30 cellular contexts compared by ENCODE assay signal in genomic region chr9:134239939-134240338, GRCh38.
"Had no signal": no experiment of that assay in that cellular context is flagged by ENCODE, and none has a peak within 500 bp of the region (broad histone marks: within the 10 kb centered on the region; RNA-seq: fewer than 3 reads in every experiment).

No MANE protein-coding gene starts in this region.

- H3K4me1 ChIP-seq: breast epithelium, colonic mucosa had no signal

- H3K27me3 Mint-ChIP-seq: activated CD4-positive, alpha-beta T cell treated with anti-CD3 and anti-CD28 coated beads for 36 hours had no signal

- H3K27ac ChIP-seq: ascending aorta, breast epithelium, cardiac muscle cell, colonic mucosa, epithelial cell of prostate had no signal

- DNase-seq: activated CD4-positive, alpha-beta memory T cell treated with anti-CD3 and anti-CD28 coated beads, Interleukin-2, amount 10 ng/mL, durations not matched to agents 7 days and 5 days; activated CD4-positive, alpha-beta T cell treated with anti-CD3 and anti-CD28 coated beads for 36 hours; activated CD4-positive, alpha-beta T cell treated with anti-CD3 and anti-CD28 coated beads, Interleukin-2, amount 10 ng/mL, durations not matched to agents 7 days and 5 days; activated CD4-positive, alpha-beta T cell treated with anti-CD3 and anti-CD28 coated beads, Interleukin-2, amount 50 U/mL, for 4 hours; activated CD4-positive, CD25-positive, alpha-beta regulatory T cell; activated CD4-positive, CD25-positive, alpha-beta regulatory T cell treated with anti-CD3 and anti-CD28 coated beads, Interleukin-2, amount 50 U/mL, for 72 hours; activated CD8-positive, alpha-beta memory T cell treated with anti-CD3 and anti-CD28 coated beads, Interleukin-2, amount 50 U/mL, for 48 hours; activated gamma-delta T cell; activated naive CD4-positive, alpha-beta T cell; activated naive CD4-positive, alpha-beta T cell treated with anti-CD3 and anti-CD28 coated beads, Interleukin-2, amount 10 ng/mL, durations not matched to agents 7 days and 5 days; activated naive CD8-positive, alpha-beta T cell treated with anti-CD3 and anti-CD28 coated beads, Interleukin-2, amount 10 ng/mL, durations not matched to agents 7 days and 5 days; activated T-cell treated with anti-CD3 and anti-CD28 coated beads for 4 hours; activated T-cell treated with anti-CD3 and anti-CD28 coated beads, Interleukin-2, amount 50 U/mL, for 24 hours; activated T-cell treated with anti-CD3 and anti-CD28 coated beads, Interleukin-2, amount 50 U/mL, for 72 hours; central memory CD4-positive, alpha-beta T cell; cerebellar nuclear complex; colonic mucosa; effector CD8-positive, alpha-beta T cell; foreskin fibroblast; head of caudate nucleus; T-helper 2 cell had no signal

- H3K36me3 Mint-ChIP-seq: activated naive CD4-positive, alpha-beta T cell treated with anti-CD3 and anti-CD28 coated beads, Interleukin-2, amount 10 ng/mL, durations not matched to agents 7 days and 5 days; activated naive CD4-positive, alpha-beta T cell treated with anti-CD3 and anti-CD28 coated beads, Interleukin-2, amount 50 U/mL, for 72 hours; activated naive CD8-positive, alpha-beta T cell treated with anti-CD3 and anti-CD28 coated beads, Interleukin-2, amount 10 ng/mL, durations not matched to agents 7 days and 5 days; brain had no signal

- ATAC-seq: activated CD4-positive, alpha-beta T cell treated with anti-CD3 and anti-CD28 coated beads for 36 hours; activated naive CD4-positive, alpha-beta T cell treated with anti-CD3 and anti-CD28 coated beads, Interleukin-2, amount 50 U/mL, for 72 hours; activated T-cell treated with anti-CD3 and anti-CD28 coated beads, Interleukin-2, amount 50 U/mL, for 72 hours had no signal

- FAIRE-seq: endometrium, endothelial cell of umbilical vein, frontal cortex had no signal

- H3K4me3 Mint-ChIP-seq: activated CD4-positive, alpha-beta memory T cell treated with anti-CD3 and anti-CD28 coated beads, Interleukin-2, amount 10 ng/mL, durations not matched to agents 7 days and 5 days; activated CD4-positive, alpha-beta T cell treated with anti-CD3 and anti-CD28 coated beads for 36 hours; activated CD4-positive, alpha-beta T cell treated with anti-CD3 and anti-CD28 coated beads, Interleukin-2, amount 10 ng/mL, durations not matched to agents 7 days and 5 days; activated naive CD4-positive, alpha-beta T cell treated with anti-CD3 and anti-CD28 coated beads, Interleukin-2, amount 10 ng/mL, durations not matched to agents 7 days and 5 days; activated naive CD8-positive, alpha-beta T cell treated with anti-CD3 and anti-CD28 coated beads, Interleukin-2, amount 10 ng/mL, durations not matched to agents 7 days and 5 days; activated T-cell treated with anti-CD3 and anti-CD28 coated beads, Interleukin-2, amount 50 U/mL, for 24 hours; activated T-cell treated with anti-CD3 and anti-CD28 coated beads, Interleukin-2, amount 50 U/mL, for 72 hours; brain had no signal

- H3K27me3 ChIP-seq: ascending aorta, cardiac muscle cell, colonic mucosa had no signal

- H3K9me3 ChIP-seq: ascending aorta, breast epithelium, colonic mucosa had no signal

- H3K36me3 ChIP-seq: ascending aorta, breast epithelium, cardiac muscle cell, colonic mucosa had no signal

- H3K27ac Mint-ChIP-seq: activated CD4-positive, alpha-beta memory T cell treated with anti-CD3 and anti-CD28 coated beads, Interleukin-2, amount 10 ng/mL, durations not matched to agents 7 days and 5 days; activated CD4-positive, alpha-beta T cell treated with anti-CD3 and anti-CD28 coated beads for 36 hours; activated CD4-positive, alpha-beta T cell treated with anti-CD3 and anti-CD28 coated beads, Interleukin-2, amount 10 ng/mL, durations not matched to agents 7 days and 5 days; activated naive CD4-positive, alpha-beta T cell treated with anti-CD3 and anti-CD28 coated beads, Interleukin-2, amount 10 ng/mL, durations not matched to agents 7 days and 5 days; activated naive CD4-positive, alpha-beta T cell treated with anti-CD3 and anti-CD28 coated beads, Interleukin-2, amount 50 U/mL, for 72 hours; activated naive CD8-positive, alpha-beta T cell treated with anti-CD3 and anti-CD28 coated beads, Interleukin-2, amount 10 ng/mL, durations not matched to agents 7 days and 5 days; activated T-cell treated with anti-CD3 and anti-CD28 coated beads, Interleukin-2, amount 50 U/mL, for 24 hours; activated T-cell treated with anti-CD3 and anti-CD28 coated beads, Interleukin-2, amount 50 U/mL, for 72 hours had no signal

- H3K4me1 Mint-ChIP-seq: activated naive CD8-positive, alpha-beta T cell treated with anti-CD3 and anti-CD28 coated beads, Interleukin-2, amount 10 ng/mL, durations not matched to agents 7 days and 5 days had no signal

- H3K9me3 Mint-ChIP-seq: activated CD4-positive, alpha-beta memory T cell treated with anti-CD3 and anti-CD28 coated beads, Interleukin-2, amount 10 ng/mL, durations not matched to agents 7 days and 5 days; activated CD4-positive, alpha-beta T cell treated with anti-CD3 and anti-CD28 coated beads, Interleukin-2, amount 10 ng/mL, durations not matched to agents 7 days and 5 days; activated naive CD4-positive, alpha-beta T cell treated with anti-CD3 and anti-CD28 coated beads, Interleukin-2, amount 10 ng/mL, durations not matched to agents 7 days and 5 days; activated naive CD4-positive, alpha-beta T cell treated with anti-CD3 and anti-CD28 coated beads, Interleukin-2, amount 50 U/mL, for 72 hours; activated naive CD8-positive, alpha-beta T cell treated with anti-CD3 and anti-CD28 coated beads, Interleukin-2, amount 10 ng/mL, durations not matched to agents 7 days and 5 days; activated T-cell treated with anti-CD3 and anti-CD28 coated beads, Interleukin-2, amount 50 U/mL, for 24 hours; activated T-cell treated with anti-CD3 and anti-CD28 coated beads, Interleukin-2, amount 50 U/mL, for 72 hours had no signal

- H3K4me3 ChIP-seq: ascending aorta, breast epithelium, cardiac muscle cell, colonic mucosa had no signal
